ENCODE assay signal across 22 cellular contexts in genomic region chr4:146107587-146107986, GRCh38.
"Had no signal": no experiment of that assay in that cellular context is flagged by ENCODE, and none has a peak within 500 bp of the region (broad histone marks: within the 10 kb centered on the region; RNA-seq: fewer than 3 reads in every experiment).

No MANE protein-coding gene starts in this region.

- FAIRE-seq: HTR-8/SVneo had no signal

- H3K4me2 ChIP-seq: KMS-11, SK-N-SH had no signal

- H3K9me3 ChIP-seq: SK-N-SH had no signal

- DNase-seq: Kasumi-1; MM.1S; NCI-H1092 treated with DMSO at 0.1 percent for 48 hours; NCI-H1436; NCI-H187; NCI-H2029; NCI-H2081 treated with DMSO at 0.1 percent for 48 hours; NCI-H2171; NCI-H226; NCI-H446; NCI-H510A; NCI-H524 treated with DMSO at 0.1 percent for 48 hours; NCI-H69; NCI-H774; NK-92 treated with Interleukin-12 subunit alpha and Interleukin-12 subunit beta, amount 100 ng/mL, for 24 hours; PC-3; SHP77; SK-N-SH; SW 1271 had no signal

- H3K27ac ChIP-seq: KMS-11, RWPE1 had no signal

- H3K9ac ChIP-seq: KMS-11, SK-N-SH had no signal
